18 cellular contexts compared by ENCODE assay signal in genomic region chr2:204825054-204825453, GRCh38.
DNase-seq lines count a peak whose midpoint lies in the region; ATAC-seq, FAIRE-seq and TF ChIP-seq lines count a peak whose summit lies in the region.
"Had no signal": no experiment of that assay in that cellular context is flagged by ENCODE, and none has a peak within 500 bp of the region (broad histone marks: within the 10 kb centered on the region; RNA-seq: fewer than 3 reads in every experiment).

No MANE protein-coding gene starts in this region.

- DNase-seq in EL (peak; percentile 53), NCI-H69 (lab: John Stamatoyannopoulos, UW) (peak; percentile 49), bronchial epithelial cell (ENCODE audit: low read depth) (peak; percentile 23), mucosa of descending colon (no peak), H4 (ENCODE audit: low spot score) (no peak), Calu3 (no peak), NCI-H1694 (lab: John Stamatoyannopoulos, UW) (no peak), superior temporal gyrus (ENCODE audit: extremely low spot score) (no peak)
- DNase-seq: activated CD4-positive, alpha-beta T cell treated with anti-CD3 and anti-CD28 coated beads for 48 hours; activated naive CD4-positive, alpha-beta T cell treated with anti-CD3 and anti-CD28 coated beads, Interleukin-2, amount 50 U/mL, for 16 hours; DMS153; esophagus squamous epithelium; hippocampal formation; SHP77 treated with DMSO at 0.1 percent for 48 hours; stimulated activated CD4-positive, alpha-beta T cell treated with anti-CD3 and anti-CD28 coated beads, Interleukin-4, amount 100 ng/mL, for 4 hours; testis had no signal

- peaks cover 12% of the 10 kb centered on the region for H3K4me1 Mint-ChIP-seq in Calu3 (ENCODE audit: low read depth, unreplicated experiment)

- no peaks in the 10 kb centered on the region for H3K27me3 Mint-ChIP-seq in Calu3 (ENCODE audit: unreplicated experiment)

- intact Hi-C loops in mucosa of descending colon (cut with DNase I, micrococcal nuclease) (no loop called here), Calu3 (cut with micrococcal nuclease; ENCODE audit: unreplicated experiment) (no loop called here)

- CTCF ChIA-PET in Calu3 (lab: Charles Lee), result interaction anchor here (1.3 kb wide), 1 partner anchor 64 kb away, joined by 4 read pairs; no protein-coding TSS in a partner anchor

- no peak overlapping the region for H3K27ac Mint-ChIP-seq in Calu3 (ENCODE audit: unreplicated experiment)

- H3K36me3 ChIP-seq in bronchial epithelial cell (ENCODE audit: control insufficient read depth, insufficient read depth, low read length), result no peaks in the 10 kb centered on the region
- H3K36me3 ChIP-seq in mucosa of descending colon (ENCODE audit: low read depth), result no peaks in the 10 kb centered on the region
- H3K36me3 ChIP-seq: esophagus squamous epithelium had no signal

- no peak for FAIRE-seq in bronchial epithelial cell (lab: Jason Lieb, UNC)
- FAIRE-seq: GM18507, HepG2 had no signal

- H3K27me3 ChIP-seq in bronchial epithelial cell (ENCODE audit: control insufficient read depth, insufficient read depth, low read length), result no peaks in the 10 kb centered on the region
- H3K27me3 ChIP-seq: esophagus squamous epithelium, testis had no signal

- no peak overlapping the region for H3K4me3 Mint-ChIP-seq in Calu3 (ENCODE audit: low read depth, unreplicated experiment)

- H3K9me3 Mint-ChIP-seq in Calu3 (ENCODE audit: low read depth, unreplicated experiment), result peaks cover 3% of the 10 kb centered on the region

- H3K4me3 ChIP-seq in bronchial epithelial cell (ENCODE audit: low read depth, low read length), result no peak overlapping the region
- no peak overlapping the region for H3K4me3 ChIP-seq in mucosa of descending colon
- H3K4me3 ChIP-seq: esophagus squamous epithelium, testis had no signal

- H3K9me3 ChIP-seq in mucosa of descending colon, result peaks cover 5% of the 10 kb centered on the region
- H3K9me3 ChIP-seq: esophagus squamous epithelium, testis had no signal

- no peaks in the 10 kb centered on the region for H3K36me3 Mint-ChIP-seq in Calu3 (ENCODE audit: insufficient read depth, unreplicated experiment)

- TF ChIP-seq CTCF in bronchial epithelial cell (IDR thresholded peaks at IDR 0.05; ENCODE audit: insufficient read depth, low read length, severe bottlenecking), result no peak
- TF ChIP-seq CTCF in mucosa of descending colon (IDR thresholded peaks at IDR 0.05), result no peak
- no peak for TF ChIP-seq CTCF in Calu3 (IDR thresholded peaks at IDR 0.05; ENCODE audit: unreplicated experiment)

- no TSS peak for BruUV-seq in Calu3 (replicated peaks; lab: Mats Ljungman, UMichigan)

- peak; percentile 65 for ATAC-seq in mucosa of descending colon
- ATAC-seq: HepG2 had no signal

- H3K4me1 ChIP-seq in mucosa of descending colon (ENCODE audit: low read depth), result no peaks in the 10 kb centered on the region
- H3K4me1 ChIP-seq: esophagus squamous epithelium, testis had no signal

Comparison
In these comparisons a context has a peak if more than half of its experiments do, and no peak if none do; other contexts are left out.
1. DNase-seq: peak in EL (single experiment), NCI-H69 (single experiment) and bronchial epithelial cell (single experiment); none in mucosa of descending colon (0 of 3), H4 (single experiment), Calu3 (single experiment), NCI-H1694 (single experiment) and superior temporal gyrus (single experiment).